Comparison of ENCODE assay signal across 8 cellular contexts in genomic region chr6:3752538-3753227, GRCh38. TPM values are rescaled to one million over a fixed set of nuclear protein-coding genes. Genes with fewer than 3 reads are reported as not detected.
DNase-seq lines count a peak whose midpoint lies in the region; ATAC-seq and TF ChIP-seq lines count a peak whose summit lies in the region.

No MANE protein-coding gene starts in this region.

- DNase-seq in activated B cell treated with CpG ODN at 0.5 μM for 24 hours (no peak), foreskin fibroblast (no peak), prostate gland (ENCODE audit: low spot score) (no peak), NCI-H2227 treated with DMSO at 0.1 percent for 48 hours (lab: John Stamatoyannopoulos, UW) (no peak), kidney tubule cell (ENCODE audit: low spot score) (no peak)

- CTCF ChIA-PET in activated B cell treated with CpG ODN at 0.5 μM for 24 hours (lab: Charles Lee) = interaction anchor here (1.5 kb wide), 1 partner anchor 96 kb away, joined by 6 read pairs; the partner anchor contains the start of gene FAM50B

- no peaks in the 10 kb centered on the region for H3K79me2 ChIP-seq in DOHH2 (ENCODE audit: control insufficient read depth, low read length)

- peak overlapping the region; percentile 82 for H3K4me2 ChIP-seq in DOHH2 (ENCODE audit: low read length)

- H3K9me3 Mint-ChIP-seq in activated B cell treated with CpG ODN at 0.5 μM for 24 hours = no peaks in the 10 kb centered on the region

- TF ChIP-seq CTCF in DOHH2 (IDR thresholded peaks at IDR 0.05; ENCODE audit: low read depth, low read length, poor library complexity, severe bottlenecking) (no peak), activated B cell treated with CpG ODN at 0.5 μM for 24 hours (IDR thresholded peaks at IDR 0.05) (no peak), foreskin fibroblast (IDR thresholded peaks at IDR 0.05; ENCODE audit: low read depth, low read length) (no peak), prostate gland (IDR thresholded peaks at IDR 0.05) (no peak)

- H3K4me1 Mint-ChIP-seq in activated B cell treated with CpG ODN at 0.5 μM for 24 hours = peaks cover 48% of the 10 kb centered on the region

- H3K4me1 ChIP-seq in DOHH2 (ENCODE audit: control insufficient read depth, low read length) (peaks cover 43% of the 10 kb centered on the region), prostate gland (replicated peaks) (peaks cover 12% of the 10 kb centered on the region)

- POLR2A ChIA-PET in activated B cell treated with CpG ODN at 0.5 μM for 24 hours (lab: Charles Lee) = interaction anchor here (0.6 to 1.8 kb wide), 5 partner anchors 9 to 268 kb away, joined by 3 to 7 read pairs (median 3); a partner anchor contains a TSS

- H3K27ac Mint-ChIP-seq in activated B cell treated with CpG ODN at 0.5 μM for 24 hours = no peak overlapping the region

- no peak overlapping the region for H3K27ac ChIP-seq in DOHH2 (ENCODE audit: low read depth, low read length)
- H3K27ac ChIP-seq in prostate gland = peak overlapping the region; percentile 94 to 97

- H3K4me3 Mint-ChIP-seq in activated B cell treated with CpG ODN at 0.5 μM for 24 hours = peak overlapping the region; percentile 73

- peaks cover 6% of the 10 kb centered on the region; the same call in 1 of the 2 replicates for H4K20me1 ChIP-seq in DOHH2 (ENCODE audit: control insufficient read depth, insufficient read depth, low read depth, low read length)

- H3K4me3 ChIP-seq in DOHH2 (ENCODE audit: low read length) (peak overlapping the region; percentile 70), foreskin fibroblast (ENCODE audit: low read depth in 1 of 2, low read length in 2 of 2) (peak overlapping the region; percentile 82 to 95), prostate gland (peak overlapping the region; percentile 60 to 79)

- TF ChIP-seq POLR2A in prostate gland (IDR thresholded peaks at IDR 0.05) = no peak

- 23% methylated on average over 21 of the region's 21 CpGs for WGBS in prostate gland

- H3K9me2 ChIP-seq in DOHH2 (replicated peaks; ENCODE audit: control insufficient read depth, low read length) = no peaks in the 10 kb centered on the region

- no peaks in the 10 kb centered on the region for H3K36me3 Mint-ChIP-seq in activated B cell treated with CpG ODN at 0.5 μM for 24 hours (ENCODE audit: low read depth)

- no peaks in the 10 kb centered on the region for H3K9me3 ChIP-seq in DOHH2 (ENCODE audit: control insufficient read depth, insufficient read depth, low read length)
- no peaks in the 10 kb centered on the region for H3K9me3 ChIP-seq in prostate gland

- intact Hi-C loops in activated B cell treated with CpG ODN at 0.5 μM for 24 hours (cut with micrococcal nuclease) = loop anchor here (5.0 kb wide), 1 partner anchor 1025 kb away; the partner anchor contains the start of gene CDYL
- intact Hi-C loops in prostate gland (cut with DNase I) = loop anchor here (2.0 kb wide), 1 partner anchor 50 kb away; no protein-coding TSS in a partner anchor

- H3K36me3 ChIP-seq in DOHH2 (ENCODE audit: control insufficient read depth, low read length) (no peaks in the 10 kb centered on the region), prostate gland (no peaks in the 10 kb centered on the region)

- peaks cover 51% of the 10 kb centered on the region for H3K27me3 ChIP-seq in DOHH2 (ENCODE audit: control insufficient read depth, low read length)
- no peaks in the 10 kb centered on the region for H3K27me3 ChIP-seq in prostate gland (replicated peaks; ENCODE audit: insufficient read depth)

- H3K27me3 Mint-ChIP-seq in activated B cell treated with CpG ODN at 0.5 μM for 24 hours = no peaks in the 10 kb centered on the region

- peaks cover 4% of the 10 kb centered on the region; the same call in 1 of the 2 replicates for H3F3A ChIP-seq in DOHH2 (ENCODE audit: control insufficient read depth, insufficient read depth)

- ATAC-seq in activated B cell treated with CpG ODN at 0.5 μM for 24 hours (ENCODE audit: low read depth) = no peak
- ATAC-seq in HG03354 (IDR thresholded peaks at IDR 0.05; ENCODE audit: poor library complexity, severe bottlenecking, unreplicated experiment) = no peak
- ATAC-seq in HG02763 (IDR thresholded peaks at IDR 0.05; ENCODE audit: unreplicated experiment) = no peak

RNA-seq across cellular contexts. Expression of gene PXDC1, which starts 1.2 kb away (rescaled TPM):
- total RNA-seq in activated B cell treated with CpG ODN at 0.5 μM for 24 hours (3.8 and 3.9 TPM in 2 replicates), prostate gland (10 to 100 TPM; 40.5 to 59.5 TPM)
